Comparison of ENCODE assay signal across 18 cellular contexts in the genomic region with DNA sequence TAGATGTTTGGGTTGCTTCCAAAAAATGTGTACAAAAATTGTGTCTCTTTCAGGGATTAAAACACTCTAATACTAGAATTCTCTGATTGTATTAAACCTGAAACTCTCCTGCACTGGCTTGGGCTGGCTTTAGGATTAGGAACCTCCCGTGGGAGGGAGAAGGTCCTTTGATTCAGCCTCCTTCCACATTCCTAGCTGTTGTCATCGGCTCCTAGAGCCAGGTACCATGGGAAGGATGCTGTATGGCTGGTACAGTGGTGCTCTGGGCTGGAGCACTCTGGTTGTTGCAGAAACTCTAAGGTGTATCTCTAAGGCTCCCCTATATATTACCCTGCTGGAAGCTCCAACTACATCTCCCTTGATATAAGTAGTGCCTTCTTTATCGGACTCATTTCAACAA.
DNase-seq lines count a peak whose midpoint lies in the region; ATAC-seq, FAIRE-seq and TF ChIP-seq lines count a peak whose summit lies in the region.
"Had no signal": no experiment of that assay in that cellular context is flagged by ENCODE, and none has a peak within 500 bp of the region (broad histone marks: within the 10 kb centered on the region; RNA-seq: fewer than 3 reads in every experiment).

No MANE protein-coding gene starts in this region.

- intact Hi-C loops in HepG2 (cut with micrococcal nuclease; ENCODE audit: unreplicated experiment): loop anchor here (5.0 kb wide), 1 partner anchor 195 kb away; no protein-coding TSS in a partner anchor
- intact Hi-C loops in right lobe of liver (cut with DNase I): no loop called here
- intact Hi-C loops in activated T-helper 2 cell treated with anti-CD3 and anti-CD28 coated beads, Interferon-gamma antibody, Interleukin-2, Interleukin-4, amounts not matched to agents 10 μg/mL and 5 μg/mL and 100 μg/mL, durations not matched to agents 14 hours and 24 hours and 36 hours (cut with micrococcal nuclease): no loop called here

- H3K23ac ChIP-seq in mesenchymal stem cell (ENCODE audit: low read length in 2 of 2): no peak overlapping the region

- no peak overlapping the region for H2BK12ac ChIP-seq in mesenchymal stem cell (ENCODE audit: low read length in 2 of 2)

- peaks cover 7% of the 10 kb centered on the region for H3K9me3 Mint-ChIP-seq in progenitor cell of endocrine pancreas (ENCODE audit: low read depth)
- peaks cover 7% of the 10 kb centered on the region for H3K9me3 Mint-ChIP-seq in activated T-helper 2 cell treated with anti-CD3 and anti-CD28 coated beads, Interferon-gamma antibody, Interleukin-2, Interleukin-4, amounts not matched to agents 10 μg/mL and 5 μg/mL and 100 μg/mL, durations not matched to agents 14 hours and 24 hours and 36 hours
- H3K9me3 Mint-ChIP-seq: CD4-positive, alpha-beta memory T cell had no signal

- no peaks in the 10 kb centered on the region for H3K36me3 ChIP-seq in HepG2 (replicated peaks in 1 of 2; ENCODE audit: control insufficient read depth in 1 of 2, insufficient read depth in 2 of 2, low read length in 2 of 2)
- no peaks in the 10 kb centered on the region for H3K36me3 ChIP-seq in right lobe of liver
- H3K36me3 ChIP-seq in hepatocyte (replicated peaks; ENCODE audit: insufficient read depth, low read depth): no peaks in the 10 kb centered on the region
- no peaks in the 10 kb centered on the region for H3K36me3 ChIP-seq in mesenchymal stem cell (ENCODE audit: control insufficient read depth in 1 of 2, insufficient read depth in 2 of 2, low read depth in 1 of 2, low read length in 2 of 2)
- H3K36me3 ChIP-seq: BLaER1 had no signal

- in situ Hi-C loops in HepG2 (cut with HindIII; ENCODE audit: extremely low pct_ligation_motif_present, low pct_unique_long_range_greater_than_20kb): no loop called here

- no TSS peak for BruUV-seq in HepG2 (replicated peaks; lab: Mats Ljungman, UMichigan)

- no peaks in the 10 kb centered on the region for H3K27me3 Mint-ChIP-seq in progenitor cell of endocrine pancreas
- H3K27me3 Mint-ChIP-seq in activated T-helper 2 cell treated with anti-CD3 and anti-CD28 coated beads, Interferon-gamma antibody, Interleukin-2, Interleukin-4, amounts not matched to agents 10 μg/mL and 5 μg/mL and 100 μg/mL, durations not matched to agents 14 hours and 24 hours and 36 hours (ENCODE audit: low read depth): no peaks in the 10 kb centered on the region

- H3K27ac Mint-ChIP-seq in progenitor cell of endocrine pancreas: peak overlapping the region; percentile 93
- no peak overlapping the region for H3K27ac Mint-ChIP-seq in activated T-helper 2 cell treated with anti-CD3 and anti-CD28 coated beads, Interferon-gamma antibody, Interleukin-2, Interleukin-4, amounts not matched to agents 10 μg/mL and 5 μg/mL and 100 μg/mL, durations not matched to agents 14 hours and 24 hours and 36 hours
- H3K27ac Mint-ChIP-seq: CD14-positive monocyte; CD4-positive, alpha-beta memory T cell; H9 had no signal

- H4K20me1 ChIP-seq in HepG2 (ENCODE audit: insufficient read depth, low read length): 0 out of 2 replicates have a peak, but pooled peaks cover 4% of the 10 kb centered on the region
- no peaks in the 10 kb centered on the region for H4K20me1 ChIP-seq in hepatocyte (ENCODE audit: insufficient read depth, poor library complexity, severe bottlenecking)
- H4K20me1 ChIP-seq: BLaER1 had no signal

- no peak overlapping the region for H2AFZ ChIP-seq in HepG2 (ENCODE audit: low read length)
- H2AFZ ChIP-seq in hepatocyte: no peak overlapping the region
- H2AFZ ChIP-seq in mesenchymal stem cell (ENCODE audit: low read depth, low read length): no peak overlapping the region

- POLR2A ChIA-PET in HepG2 (lab: Yijun Ruan, JAX): no interaction called here

- no peak overlapping the region for H3K18ac ChIP-seq in mesenchymal stem cell (ENCODE audit: low read depth in 1 of 2, low read length in 2 of 2)

- H2BK15ac ChIP-seq in mesenchymal stem cell (ENCODE audit: low read depth, poor library complexity, severe bottlenecking): no peak overlapping the region

- no peaks in the 10 kb centered on the region for H3K79me1 ChIP-seq in mesenchymal stem cell (replicated peaks; ENCODE audit: low read length, poor library complexity, severe bottlenecking)

- no peak overlapping the region for H3K14ac ChIP-seq in mesenchymal stem cell (ENCODE audit: low read length in 2 of 2)

- no peak overlapping the region for H4K8ac ChIP-seq in mesenchymal stem cell (ENCODE audit: low read length)

- H3K9ac ChIP-seq in HepG2 (ENCODE audit: insufficient read depth, low read depth, low read length) (no peak overlapping the region), mesenchymal stem cell (ENCODE audit: low read length) (no peak overlapping the region)
- H3K9ac ChIP-seq: BLaER1 had no signal

- no peak overlapping the region for H3K27ac ChIP-seq in HepG2 (ENCODE audit: extremely low read length, insufficient read depth, low read length)
- H3K27ac ChIP-seq in right lobe of liver: no peak overlapping the region
- H3K27ac ChIP-seq in hepatocyte: peak overlapping the region; percentile 58
- no peak overlapping the region for H3K27ac ChIP-seq in mesenchymal stem cell (ENCODE audit: low read length, poor library complexity, severe bottlenecking)
- H3K27ac ChIP-seq: 22Rv1, BLaER1 had no signal

- FAIRE-seq in HepG2 (lab: Jason Lieb, UNC): no peak
- FAIRE-seq: GM12878, H1 had no signal

- DNase-seq in HepG2 (ENCODE audit: low spot score) (no peak), right lobe of liver (no peak), hepatocyte (ENCODE audit: low spot score) (no peak), progenitor cell of endocrine pancreas (ENCODE audit: low spot score, unreplicated experiment) (no peak), mesenchymal stem cell (no peak)
- no peak for DNase-seq in activated T-helper 2 cell treated with anti-CD3 and anti-CD28 coated beads, Interferon-gamma antibody, Interleukin-2, Interleukin-4, amounts not matched to agents 10 μg/mL and 5 μg/mL and 100 μg/mL, durations not matched to agents 14 hours and 24 hours and 36 hours (ENCODE audit: low spot score)
- DNase-seq: Calu3; CD4-positive, alpha-beta memory T cell; DMS79 treated with DMSO at 0.1 percent for 48 hours; GF-D8; H9 had no signal

- no peak overlapping the region for H4K91ac ChIP-seq in mesenchymal stem cell (ENCODE audit: low read length)

- H3K4me1 ChIP-seq in HepG2 (ENCODE audit: insufficient read depth, low read length) (peaks cover 18% of the 10 kb centered on the region), right lobe of liver (no peaks in the 10 kb centered on the region), hepatocyte (ENCODE audit: insufficient read depth) (peaks cover 24% of the 10 kb centered on the region), mesenchymal stem cell (ENCODE audit: control insufficient read depth, insufficient read depth, low read depth, low read length) (no peaks in the 10 kb centered on the region)
- H3K4me1 ChIP-seq: BLaER1 had no signal

- no peak overlapping the region for H2AK5ac ChIP-seq in mesenchymal stem cell (ENCODE audit: low read length, severe bottlenecking)

- H3K79me2 ChIP-seq in HepG2 (ENCODE audit: insufficient read depth, low read length): no peaks in the 10 kb centered on the region
- H3K79me2 ChIP-seq in hepatocyte: no peaks in the 10 kb centered on the region

- TF ChIP-seq EP300 in HepG2 (IDR thresholded peaks at IDR 0.05; ENCODE audit: low read depth in 2 of 2, low read length in 2 of 2) (no peak), HepG2 (CRISPR knock-in tag; IDR thresholded peaks at IDR 0.05; ENCODE audit: borderline replicate concordance) (no peak)

- TF ChIP-seq RAD21 in HepG2 (CRISPR knock-in tag; IDR thresholded peaks at IDR 0.05): no peak

- no peak overlapping the region for H2BK5ac ChIP-seq in mesenchymal stem cell (ENCODE audit: low read depth, low read length, poor library complexity, severe bottlenecking)

- H3K36me3 Mint-ChIP-seq in progenitor cell of endocrine pancreas (ENCODE audit: insufficient read depth): no peaks in the 10 kb centered on the region
- no peaks in the 10 kb centered on the region for H3K36me3 Mint-ChIP-seq in activated T-helper 2 cell treated with anti-CD3 and anti-CD28 coated beads, Interferon-gamma antibody, Interleukin-2, Interleukin-4, amounts not matched to agents 10 μg/mL and 5 μg/mL and 100 μg/mL, durations not matched to agents 14 hours and 24 hours and 36 hours (ENCODE audit: low read depth)
- H3K36me3 Mint-ChIP-seq: CD14-positive monocyte; CD4-positive, alpha-beta memory T cell had no signal

- TF ChIP-seq POLR2A in HepG2 (IDR thresholded peaks at IDR 0.05; ENCODE audit: insufficient read depth in 1 of 2, low read depth in 2 of 2, low read length in 2 of 2) (no peak), right lobe of liver (IDR thresholded peaks at IDR 0.05) (no peak)

- H3K9me3 ChIP-seq in HepG2 (ENCODE audit: low read length) (no peaks in the 10 kb centered on the region), right lobe of liver (no peaks in the 10 kb centered on the region), hepatocyte (ENCODE audit: low read depth) (no peaks in the 10 kb centered on the region), mesenchymal stem cell (ENCODE audit: control insufficient read depth, low read length) (peaks cover under 1% of the 10 kb centered on the region)
- H3K9me3 ChIP-seq: BLaER1 had no signal

- H2BK120ac ChIP-seq in mesenchymal stem cell (ENCODE audit: low read depth, low read length): no peak overlapping the region

- 3% methylated on average over 3 of the region's 3 CpGs for WGBS in HepG2 (ENCODE audit: low lambda C conversion rate)
- whole genome bisulfite sequencing in right lobe of liver (ENCODE audit: insufficient coverage, low coverage, low lambda C conversion rate, missing lambda C conversion rate): 18% methylated on average over 3 of the region's 3 CpGs
- 38% methylated on average over 3 of the region's 3 CpGs for WGBS in hepatocyte (ENCODE audit: low lambda C conversion rate, missing lambda C conversion rate)
- WGBS in mesenchymal stem cell: 63% methylated on average over 2 of the region's 3 CpGs

- peak overlapping the region; percentile 36 for H3K4me2 ChIP-seq in HepG2 (ENCODE audit: low read depth, low read length)
- peak overlapping the region; percentile 55 for H3K4me2 ChIP-seq in hepatocyte
- H3K4me2 ChIP-seq in mesenchymal stem cell (ENCODE audit: low read length, poor library complexity, severe bottlenecking): no peak overlapping the region
- H3K4me2 ChIP-seq: BLaER1 had no signal

- H3K4me1 Mint-ChIP-seq in progenitor cell of endocrine pancreas (ENCODE audit: low read depth): peaks cover 34% of the 10 kb centered on the region
- no peaks in the 10 kb centered on the region for H3K4me1 Mint-ChIP-seq in activated T-helper 2 cell treated with anti-CD3 and anti-CD28 coated beads, Interferon-gamma antibody, Interleukin-2, Interleukin-4, amounts not matched to agents 10 μg/mL and 5 μg/mL and 100 μg/mL, durations not matched to agents 14 hours and 24 hours and 36 hours (ENCODE audit: low read depth)
- H3K4me1 Mint-ChIP-seq: CD14-positive monocyte; CD4-positive, alpha-beta memory T cell; H9 had no signal

- H3K4me3 Mint-ChIP-seq in progenitor cell of endocrine pancreas (ENCODE audit: low read depth): peak overlapping the region; percentile 31
- H3K4me3 Mint-ChIP-seq in activated T-helper 2 cell treated with anti-CD3 and anti-CD28 coated beads, Interferon-gamma antibody, Interleukin-2, Interleukin-4, amounts not matched to agents 10 μg/mL and 5 μg/mL and 100 μg/mL, durations not matched to agents 14 hours and 24 hours and 36 hours (ENCODE audit: low read depth): no peak overlapping the region
- H3K4me3 Mint-ChIP-seq: CD14-positive monocyte; CD4-positive, alpha-beta memory T cell; H9 had no signal

- ATAC-seq in HepG2: no peak; the same call in 2 of the 3 replicates
- ATAC-seq in right lobe of liver: no peak
- ATAC-seq in GM21786 (IDR thresholded peaks at IDR 0.05; ENCODE audit: unreplicated experiment): no peak
- ATAC-seq in esophagus mucosa: no peak
- ATAC-seq: GM12878 had no signal

- H3K4ac ChIP-seq in mesenchymal stem cell (ENCODE audit: low read depth in 1 of 2, low read length in 2 of 2): no peak overlapping the region

- H3K9me2 ChIP-seq in hepatocyte (replicated peaks; ENCODE audit: insufficient read depth): no peaks in the 10 kb centered on the region

- TF ChIP-seq CTCF in HepG2 (CRISPR knock-in tag; IDR thresholded peaks at IDR 0.05) (no peak), right lobe of liver (IDR thresholded peaks at IDR 0.05) (no peak), hepatocyte (IDR thresholded peaks at IDR 0.05; ENCODE audit: poor library complexity) (no peak), progenitor cell of endocrine pancreas (IDR thresholded peaks at IDR 0.05; ENCODE audit: unreplicated experiment) (no peak)

- H3K27me3 ChIP-seq in HepG2 (ENCODE audit: control insufficient read depth in 1 of 2, insufficient read depth in 2 of 2, low read length in 2 of 2) (peaks cover 3 to 26% of the 10 kb centered on the region in 2 experiments; a peak in 2 of 5 replicates), right lobe of liver (no peaks in the 10 kb centered on the region), hepatocyte (no peaks in the 10 kb centered on the region), mesenchymal stem cell (ENCODE audit: control insufficient read depth in 1 of 2, insufficient read depth in 1 of 2, low read length in 2 of 2) (peaks cover 0 to 23% of the 10 kb centered on the region in 2 experiments)
- H3K27me3 ChIP-seq: BLaER1 had no signal

- H3K4me3 ChIP-seq in HepG2 (replicated peaks in 1 of 3; ENCODE audit: insufficient read depth in 1 of 3, low read depth in 2 of 3, low read length in 3 of 3) (no peak overlapping the region), right lobe of liver (no peak overlapping the region), hepatocyte (no peak overlapping the region), mesenchymal stem cell (ENCODE audit: insufficient read depth in 1 of 2, low read depth in 1 of 2, low read length in 2 of 2) (no peak overlapping the region)
- H3K4me3 ChIP-seq: BLaER1, GM12878 had no signal

- CTCF ChIA-PET in HepG2 (lab: Yijun Ruan, JAX; ENCODE audit: low intra/inter-chr PET ratio, low total read pairs): no interaction called here
